14 cellular contexts compared by ENCODE assay signal in the genomic region with DNA sequence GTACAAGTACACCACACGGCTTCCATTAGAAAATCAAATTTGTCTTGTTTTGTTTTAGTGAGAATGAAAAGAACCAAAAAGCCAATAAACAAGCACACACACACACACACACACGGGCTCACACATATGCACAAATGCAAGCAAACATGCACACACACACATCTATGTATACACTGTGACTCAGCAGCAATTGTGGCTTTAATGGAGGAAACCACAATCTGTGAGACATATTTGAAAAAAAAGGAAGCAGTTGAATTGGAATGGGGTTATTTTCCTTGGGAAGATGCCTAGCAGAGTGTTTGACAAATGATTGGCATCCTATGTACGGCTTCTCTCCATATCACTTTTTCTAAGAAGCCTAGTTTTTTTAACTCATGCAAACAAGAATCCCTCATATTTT.
DNase-seq lines count a peak whose midpoint lies in the region; ATAC-seq and TF ChIP-seq lines count a peak whose summit lies in the region.
"Had no signal": no experiment of that assay in that cellular context is flagged by ENCODE, and none has a peak within 500 bp of the region (broad histone marks: within the 10 kb centered on the region; RNA-seq: fewer than 3 reads in every experiment).

No MANE protein-coding gene starts in this region.

- H3K36me3 ChIP-seq in brain microvascular endothelial cell (replicated peaks), result no peaks in the 10 kb centered on the region
- H3K36me3 ChIP-seq in neural cell (ENCODE audit: insufficient read depth, low read length), result no peaks in the 10 kb centered on the region

- intact Hi-C loops in Right ventricle myocardium inferior (cut with DNase I), result loop anchor here (5.0 kb wide), 1 partner anchor 1402 kb away; no protein-coding TSS in a partner anchor

- H4K20me1 ChIP-seq in neural cell (ENCODE audit: insufficient read depth), result no peaks in the 10 kb centered on the region

- H3K4me3 ChIP-seq in brain microvascular endothelial cell (ENCODE audit: low read depth, low read length) (no peak overlapping the region), neural cell (ENCODE audit: low read length) (no peak overlapping the region)

- no peaks in the 10 kb centered on the region for H3K79me2 ChIP-seq in neural cell (replicated peaks; ENCODE audit: insufficient read depth, low read length)

- H3K9me3 Mint-ChIP-seq in HFFc6, result no peaks in the 10 kb centered on the region
- H3K9me3 Mint-ChIP-seq: CD4-positive, alpha-beta T cell had no signal

- H3K27ac Mint-ChIP-seq in HFFc6, result no peak overlapping the region
- H3K27ac Mint-ChIP-seq: CD4-positive, alpha-beta T cell; memory B cell had no signal

- peak; percentile 55 for TF ChIP-seq EP300 in neural cell (conservative IDR thresholded peaks at IDR 0.05; ENCODE audit: poor library complexity, severe bottlenecking)

- no peak overlapping the region for H3K4me3 Mint-ChIP-seq in HFFc6
- H3K4me3 Mint-ChIP-seq: CD4-positive, alpha-beta T cell; memory B cell had no signal

- no peaks in the 10 kb centered on the region for H3K9me3 ChIP-seq in neural cell (ENCODE audit: low read length)

- H3K9ac ChIP-seq in neural cell (ENCODE audit: low read length), result no peak overlapping the region

- H3K27me3 ChIP-seq in brain microvascular endothelial cell (replicated peaks), result peaks cover 6% of the 10 kb centered on the region
- H3K27me3 ChIP-seq in neural cell (ENCODE audit: insufficient read depth, low read depth, low read length), result peaks cover 14% of the 10 kb centered on the region

- TF ChIP-seq RAD21 in neural cell (conservative IDR thresholded peaks at IDR 0.05), result no peak

- H3K27me3 Mint-ChIP-seq in HFFc6 (ENCODE audit: insufficient read depth), result peaks cover 5% of the 10 kb centered on the region
- H3K27me3 Mint-ChIP-seq: memory B cell had no signal

- ATAC-seq in Right ventricle myocardium inferior (no peak), HG02981 (IDR thresholded peaks at IDR 0.05; ENCODE audit: unreplicated experiment) (no peak), HG02798 (IDR thresholded peaks at IDR 0.05; ENCODE audit: poor library complexity, unreplicated experiment) (no peak)

- peaks cover 6% of the 10 kb centered on the region for H3K4me1 Mint-ChIP-seq in HFFc6 (ENCODE audit: low read depth)
- H3K4me1 Mint-ChIP-seq: memory B cell had no signal

- H3K27ac ChIP-seq in brain microvascular endothelial cell, result no peak overlapping the region
- no peak overlapping the region for H3K27ac ChIP-seq in neural cell (ENCODE audit: low read length)

- TF ChIP-seq CTCF in HFFc6 (IDR thresholded peaks at IDR 0.05) (no peak), brain microvascular endothelial cell (IDR thresholded peaks at IDR 0.05; ENCODE audit: low read depth, low read length, missing control alignments) (no peak), neural cell (IDR thresholded peaks at IDR 0.05; ENCODE audit: poor library complexity, severe bottlenecking) (no peak)

- H3K9me2 ChIP-seq in neural cell (ENCODE audit: insufficient read depth, low read length), result no peaks in the 10 kb centered on the region

- in situ Hi-C loops in brain microvascular endothelial cell (cut with HindIII; ENCODE audit: low pct_ligation_motif_present, low sequenced_read_pairs), result no loop called here

- H3F3A ChIP-seq in neural cell (ENCODE audit: insufficient read depth, low read length, poor library complexity, severe bottlenecking), result no peaks in the 10 kb centered on the region

- H2AFZ ChIP-seq in neural cell (ENCODE audit: low read depth, low read length), result no peak overlapping the region

- peak; percentile 30 for DNase-seq in HFFc6
- DNase-seq in NOMO-1 treated with DMSO at 0.1 percent for 48 hours (lab: John Stamatoyannopoulos, UW; ENCODE audit: unreplicated experiment), result peak; percentile 77
- peak; percentile 94 for DNase-seq in brain microvascular endothelial cell
- DNase-seq in Right ventricle myocardium inferior (ENCODE audit: missing footprints), result no peak
- no peak for DNase-seq in effector CD8-positive, alpha-beta T cell (lab: John Stamatoyannopoulos, UW)
- DNase-seq: CD4-positive, alpha-beta T cell; H7; NCI-H345; substantia nigra; T1000 had no signal

- H3K36me3 Mint-ChIP-seq in HFFc6 (ENCODE audit: low read depth), result no peaks in the 10 kb centered on the region
- H3K36me3 Mint-ChIP-seq: memory B cell had no signal

- H3K4me2 ChIP-seq in neural cell (ENCODE audit: low read length), result no peak overlapping the region

TF ChIP-seq in neural cell, 6 proteins besides CTCF, POLR2A, EP300 and RAD21:
- TF ChIP-seq MXI1 (conservative IDR thresholded peaks at IDR 0.05; ENCODE audit: poor library complexity, severe bottlenecking), result no peak
- TF ChIP-seq, protein P1, sequence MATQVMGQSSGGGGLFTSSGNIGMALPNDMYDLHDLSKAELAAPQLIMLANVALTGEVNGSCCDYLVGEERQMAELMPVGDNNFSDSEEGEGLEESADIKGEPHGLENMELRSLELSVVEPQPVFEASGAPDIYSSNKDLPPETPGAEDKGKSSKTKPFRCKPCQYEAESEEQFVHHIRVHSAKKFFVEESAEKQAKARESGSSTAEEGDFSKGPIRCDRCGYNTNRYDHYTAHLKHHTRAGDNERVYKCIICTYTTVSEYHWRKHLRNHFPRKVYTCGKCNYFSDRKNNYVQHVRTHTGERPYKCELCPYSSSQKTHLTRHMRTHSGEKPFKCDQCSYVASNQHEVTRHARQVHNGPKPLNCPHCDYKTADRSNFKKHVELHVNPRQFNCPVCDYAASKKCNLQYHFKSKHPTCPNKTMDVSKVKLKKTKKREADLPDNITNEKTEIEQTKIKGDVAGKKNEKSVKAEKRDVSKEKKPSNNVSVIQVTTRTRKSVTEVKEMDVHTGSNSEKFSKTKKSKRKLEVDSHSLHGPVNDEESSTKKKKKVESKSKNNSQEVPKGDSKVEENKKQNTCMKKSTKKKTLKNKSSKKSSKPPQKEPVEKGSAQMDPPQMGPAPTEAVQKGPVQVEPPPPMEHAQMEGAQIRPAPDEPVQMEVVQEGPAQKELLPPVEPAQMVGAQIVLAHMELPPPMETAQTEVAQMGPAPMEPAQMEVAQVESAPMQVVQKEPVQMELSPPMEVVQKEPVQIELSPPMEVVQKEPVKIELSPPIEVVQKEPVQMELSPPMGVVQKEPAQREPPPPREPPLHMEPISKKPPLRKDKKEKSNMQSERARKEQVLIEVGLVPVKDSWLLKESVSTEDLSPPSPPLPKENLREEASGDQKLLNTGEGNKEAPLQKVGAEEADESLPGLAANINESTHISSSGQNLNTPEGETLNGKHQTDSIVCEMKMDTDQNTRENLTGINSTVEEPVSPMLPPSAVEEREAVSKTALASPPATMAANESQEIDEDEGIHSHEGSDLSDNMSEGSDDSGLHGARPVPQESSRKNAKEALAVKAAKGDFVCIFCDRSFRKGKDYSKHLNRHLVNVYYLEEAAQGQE (IDR thresholded peaks at IDR 0.05; ENCODE audit: borderline replicate concordance), result peak; percentile 63

Comparison
In these comparisons a context has a peak if more than half of its experiments do, and no peak if none do; other contexts are left out.
1. DNase-seq: peak in HFFc6 (single experiment), NOMO-1 treated with DMSO at 0.1 percent for 48 hours (single experiment) and brain microvascular endothelial cell (single experiment); none in Right ventricle myocardium inferior (single experiment) and effector CD8-positive, alpha-beta T cell (single experiment).